In genomic region chr1:22451702-22452400, GRCh38 we compare ENCODE assay signal across 1 cellular context.
TF ChIP-seq lines count a peak whose summit lies in the region.

Gene ZBTB40, plus strand, starts transcription at chr1:22451851. Its CDS starts 38,098 bp downstream, at chr1:22489949.

TF ChIP-seq in WTC11, 78 proteins besides CTCF, POLR2A, EP300 and RAD21 (continued from another document and continues in another):
- TF ChIP-seq ARID4B (CRISPR knock-in tag; IDR thresholded peaks at IDR 0.05; ENCODE audit: borderline replicate concordance): peak; percentile 85; the same call in 1 of the 2 replicates
- TF ChIP-seq ZNF425 (CRISPR knock-in tag; conservative IDR thresholded peaks at IDR 0.05): no peak
- TF ChIP-seq ZBTB43 (CRISPR knock-in tag; IDR thresholded peaks at IDR 0.05): peak; percentile 68; the same call in 1 of the 2 replicates
- TF ChIP-seq NFE2L1 (CRISPR knock-in tag; IDR thresholded peaks at IDR 0.05): no peak
- TF ChIP-seq IRF1 (CRISPR knock-in tag; IDR thresholded peaks at IDR 0.05): no peak
- no peak for TF ChIP-seq SOX15 (CRISPR knock-in tag; IDR thresholded peaks at IDR 0.05)
- peak; percentile 65; the same call in 1 of the 2 replicates for TF ChIP-seq KAT7 (CRISPR knock-in tag; IDR thresholded peaks at IDR 0.05; ENCODE audit: borderline replicate concordance)
- peak; percentile 99 for TF ChIP-seq SP1 (CRISPR knock-in tag; conservative IDR thresholded peaks at IDR 0.05)
- no peak for TF ChIP-seq E2F1 (CRISPR knock-in tag; IDR thresholded peaks at IDR 0.05)
- 0 out of 2 replicates have a peak, but pooled peaks have one; percentile 71 for TF ChIP-seq TEAD4 (CRISPR knock-in tag; IDR thresholded peaks at IDR 0.05)
- no peak for TF ChIP-seq CBFB (CRISPR knock-in tag; IDR thresholded peaks at IDR 0.05; ENCODE audit: low read depth)
- peak; percentile 93 for TF ChIP-seq TEAD1 (CRISPR knock-in tag; IDR thresholded peaks at IDR 0.05)
- TF ChIP-seq ZNF263 (CRISPR knock-in tag; IDR thresholded peaks at IDR 0.05; ENCODE audit: low read depth): no peak
- TF ChIP-seq AFF4 (CRISPR knock-in tag; IDR thresholded peaks at IDR 0.05; ENCODE audit: borderline replicate concordance): no peak
- no peak for TF ChIP-seq OVOL2 (CRISPR knock-in tag; IDR thresholded peaks at IDR 0.05; ENCODE audit: borderline replicate concordance)
- TF ChIP-seq STAT6 (CRISPR knock-in tag; conservative IDR thresholded peaks at IDR 0.05; ENCODE audit: low read depth): no peak
- no peak for TF ChIP-seq RORB (CRISPR knock-in tag; IDR thresholded peaks at IDR 0.05)
- TF ChIP-seq ZMAT4 (CRISPR knock-in tag; IDR thresholded peaks at IDR 0.05): no peak
- no peak for TF ChIP-seq MLX (CRISPR knock-in tag; IDR thresholded peaks at IDR 0.05)
- no peak for TF ChIP-seq ZNF532 (CRISPR knock-in tag; IDR thresholded peaks at IDR 0.05; ENCODE audit: borderline replicate concordance)
- no peak for TF ChIP-seq NR3C1 (CRISPR knock-in tag; conservative IDR thresholded peaks at IDR 0.05; ENCODE audit: low read depth)
- TF ChIP-seq CDX4 (CRISPR knock-in tag; IDR thresholded peaks at IDR 0.05; ENCODE audit: borderline replicate concordance): no peak
- TF ChIP-seq JUN (CRISPR knock-in tag; IDR thresholded peaks at IDR 0.05): no peak
- no peak; the same call in 1 of the 2 replicates for TF ChIP-seq FOXP4 (CRISPR knock-in tag; IDR thresholded peaks at IDR 0.05)
